Comparison of ENCODE assay signal across 8 cellular contexts in genomic region chr9:6681147-6681956, GRCh38. TPM values are rescaled to one million over a fixed set of nuclear protein-coding genes. Genes with fewer than 3 reads are reported as not detected.
A peak's percentile ranks its signal among the peaks of the same experiment; 100 is the strongest.
DNase-seq lines count a peak whose midpoint lies in the region; ATAC-seq and TF ChIP-seq lines count a peak whose summit lies in the region.

No MANE protein-coding gene starts in this region.

- no peaks in the 10 kb centered on the region for H3K9me3 ChIP-seq in BLaER1 treated with 17β-estradiol and CSF1 and Interleukin-3, amounts not matched to agents 10 nM and 100 nM (replicated peaks in 1 of 11)
- no peaks in the 10 kb centered on the region for H3K9me3 ChIP-seq in right lobe of liver

- H4K20me1 ChIP-seq in BLaER1 treated with 17β-estradiol and CSF1 and Interleukin-3, amounts not matched to agents 10 nM and 100 nM = no peaks in the 10 kb centered on the region

- peak overlapping the region; percentile 87 to 99 (median 95) for H3K27ac ChIP-seq in BLaER1 treated with 17β-estradiol and CSF1 and Interleukin-3, amounts not matched to agents 10 nM and 100 nM
- peak overlapping the region; percentile 94 to 99 (median 96) for H3K27ac ChIP-seq in right lobe of liver

- DNase-seq in NCI-H69 (lab: John Stamatoyannopoulos, UW) = peak; percentile 99
- DNase-seq in activated CD4-positive, alpha-beta T cell treated with anti-CD3 and anti-CD28 coated beads, Interleukin-2, amount 50 U/mL, for 4 hours = peak; percentile 85 to 89
- DNase-seq in dermis blood vessel endothelial cell = peak; percentile 99
- peak; percentile 98 for DNase-seq in right lobe of liver
- peak; percentile 95 for DNase-seq in stimulated activated CD4-positive, alpha-beta T cell treated with anti-CD3 and anti-CD28 coated beads, Interleukin-4, amount 100 ng/mL, for 24 hours

- 0 out of 22 replicates have a peak, but pooled peaks cover 0 to 6% (median 0%) of the 10 kb centered on the region in 11 experiments for H3K36me3 ChIP-seq in BLaER1 treated with 17β-estradiol and CSF1 and Interleukin-3, amounts not matched to agents 10 nM and 100 nM
- no peaks in the 10 kb centered on the region for H3K36me3 ChIP-seq in right lobe of liver

- intact Hi-C loops in right lobe of liver (cut with DNase I) = loop anchor here in 1 of 2 donors (10.0 kb wide), 1 partner anchor 97 kb away; no protein-coding TSS in a partner anchor

- H3K4me3 ChIP-seq in BLaER1 treated with 17β-estradiol and CSF1 and Interleukin-3, amounts not matched to agents 10 nM and 100 nM = peak overlapping the region; percentile 60 to 81 (median 76)
- peak overlapping the region; percentile 68 to 80 (median 70) for H3K4me3 ChIP-seq in right lobe of liver

- H3K27me3 ChIP-seq in BLaER1 treated with 17β-estradiol and CSF1 and Interleukin-3, amounts not matched to agents 10 nM and 100 nM = no peaks in the 10 kb centered on the region
- no peaks in the 10 kb centered on the region for H3K27me3 ChIP-seq in right lobe of liver

- peak overlapping the region; percentile 84 to 98 (median 93) for H3K9ac ChIP-seq in BLaER1 treated with 17β-estradiol and CSF1 and Interleukin-3, amounts not matched to agents 10 nM and 100 nM

- 0% methylated on average over 10 of the region's 72 CpGs for WGBS in right lobe of liver (ENCODE audit: insufficient coverage, low coverage, low lambda C conversion rate, missing lambda C conversion rate)

- H3K4me1 ChIP-seq in BLaER1 treated with 17β-estradiol and CSF1 and Interleukin-3, amounts not matched to agents 10 nM and 100 nM = peaks cover 40 to 66% (median 55%) of the 10 kb centered on the region in 10 experiments
- peaks cover 0 to 45% (median 15%) of the 10 kb centered on the region in 4 donors for H3K4me1 ChIP-seq in right lobe of liver

- ATAC-seq in GM19328 (IDR thresholded peaks at IDR 0.05; ENCODE audit: unreplicated experiment) (peak; percentile 72), HG03520 (IDR thresholded peaks at IDR 0.05; ENCODE audit: unreplicated experiment) (peak; percentile 60), right lobe of liver (peak; percentile 88 to 95 (median 90))

- peak overlapping the region; percentile 82 to 96 (median 89) for H3K4me2 ChIP-seq in BLaER1 treated with 17β-estradiol and CSF1 and Interleukin-3, amounts not matched to agents 10 nM and 100 nM

- TF ChIP-seq POLR2A in right lobe of liver (IDR thresholded peaks at IDR 0.05) = peak; percentile 97

- TF ChIP-seq CTCF in right lobe of liver (IDR thresholded peaks at IDR 0.05) = peak in 1 of 4 donors; percentile 9

RNA-seq across cellular contexts. Expression of gene GLDC, which starts 35.8 kb away (rescaled TPM):
- total RNA-seq in dermis blood vessel endothelial cell (3.2 and 10.0 TPM in 2 replicates), right lobe of liver (100 to 1,000 TPM in 1 of 6 experiments, 10 to 100 TPM in 5; 76.2 to 103 (median 89.3) TPM)

Comparison
In these comparisons a context has a peak if more than half of its experiments do, and no peak if none do; other contexts are left out.
1. Peak in every context shown above with its lines: DNase-seq, ATAC-seq, H3K4me3 ChIP-seq and H3K27ac ChIP-seq.